ENCODE assay signal across 18 cellular contexts in genomic region chr12:73612571-73612970, GRCh38.
DNase-seq lines count a peak whose midpoint lies in the region; ATAC-seq and TF ChIP-seq lines count a peak whose summit lies in the region.
"Had no signal": no experiment of that assay in that cellular context is flagged by ENCODE, and none has a peak within 500 bp of the region (broad histone marks: within the 10 kb centered on the region; RNA-seq: fewer than 3 reads in every experiment).

No MANE protein-coding gene starts in this region.

- H3K4me1 ChIP-seq in PC-3 (ENCODE audit: insufficient read depth, low read length) (no peaks in the 10 kb centered on the region), heart left ventricle (no peaks in the 10 kb centered on the region)
- H3K4me1 ChIP-seq: BE2C had no signal

- H3K4me2 ChIP-seq in PC-3 (ENCODE audit: low read length) = no peak overlapping the region

- no peaks in the 10 kb centered on the region for H3K79me2 ChIP-seq in PC-3 (ENCODE audit: low read length)

- intact Hi-C loops in PC-3 (cut with micrococcal nuclease) (no loop called here), heart left ventricle (cut with DNase I) (no loop called here)

- BruUV-seq in PC-3 (replicated peaks; lab: Mats Ljungman, UMichigan) = no TSS peak

- DNase-seq in NCI-H1417 (lab: John Stamatoyannopoulos, UW) (peak in 2 of 3 experiments; percentile 5 to 22), NCI-H1417 treated with DMSO at 0.1 percent for 48 hours (lab: John Stamatoyannopoulos, UW) (no peak), PC-3 (peak; percentile 15), iPS-NIHi7 (ENCODE audit: extremely low spot score) (peak; percentile 10), heart left ventricle (no peak), DMS79 (lab: John Stamatoyannopoulos, UW) (no peak)
- no peak for DNase-seq in stimulated activated CD4-positive, alpha-beta T cell treated with anti-CD3 and anti-CD28 coated beads, Interleukin-4, amount 100 ng/mL, for 4 hours
- DNase-seq: BE2C; Calu3; CD4-positive, alpha-beta T cell; DMS79 treated with DMSO at 0.1 percent for 48 hours; HCEC 1CT; KBM-7; NCI-H1048; NCI-H69; SHP77 treated with DMSO at 0.1 percent for 48 hours had no signal

- TF ChIP-seq POLR2A in heart left ventricle (IDR thresholded peaks at IDR 0.05) = no peak

- no peak overlapping the region for H3K9ac ChIP-seq in PC-3 (ENCODE audit: low read length)

- H3K9me2 ChIP-seq in PC-3 (replicated peaks; ENCODE audit: low read length) = no peaks in the 10 kb centered on the region

- no peaks in the 10 kb centered on the region for H3F3A ChIP-seq in PC-3 (ENCODE audit: low read length, unreplicated experiment)

- ATAC-seq in PC-3 (no peak; the same call in 1 of the 2 replicates), heart left ventricle (no peak), GM21786 (IDR thresholded peaks at IDR 0.05; ENCODE audit: unreplicated experiment) (no peak)

- no peaks in the 10 kb centered on the region for H3K36me3 ChIP-seq in PC-3 (ENCODE audit: low read depth, low read length)
- no peaks in the 10 kb centered on the region for H3K36me3 ChIP-seq in heart left ventricle
- H3K36me3 ChIP-seq: BE2C had no signal

- H3K27ac ChIP-seq in PC-3 (ENCODE audit: low read length) (no peak overlapping the region), heart left ventricle (no peak overlapping the region)
- H3K27ac ChIP-seq: 22Rv1 had no signal

- H3K4me3 ChIP-seq in PC-3 (ENCODE audit: low read length) (no peak overlapping the region), heart left ventricle (no peak overlapping the region)

- H2AFZ ChIP-seq in PC-3 (ENCODE audit: low read length) = no peak overlapping the region

- POLR2A ChIA-PET in PC-3 (lab: Charles Lee; ENCODE audit: unreplicated experiment) = no interaction called here

- H3K9me3 ChIP-seq in PC-3 (ENCODE audit: low read length) (no peaks in the 10 kb centered on the region), heart left ventricle (peaks cover 0 to 8% (median 0%) of the 10 kb centered on the region in 12 donors)
- H3K9me3 ChIP-seq: BE2C had no signal

- no peaks in the 10 kb centered on the region for H4K20me1 ChIP-seq in PC-3 (ENCODE audit: low read length)

- H3K27me3 ChIP-seq in PC-3 (ENCODE audit: low read length) (no peaks in the 10 kb centered on the region), heart left ventricle (no peaks in the 10 kb centered on the region)
- H3K27me3 ChIP-seq: BE2C had no signal

- TF ChIP-seq CTCF in PC-3 (conservative IDR thresholded peaks at IDR 0.05; ENCODE audit: low read depth, low read length) (no peak), heart left ventricle (IDR thresholded peaks at IDR 0.05) (no peak)

- CTCF ChIA-PET in PC-3 (lab: Charles Lee) = no interaction called here

Comparison
In these comparisons a context has a peak if more than half of its experiments do, and no peak if none do; other contexts are left out.
1. DNase-seq: peak in NCI-H1417 (2 of 3), PC-3 (single experiment) and iPS-NIHi7 (single experiment); none in NCI-H1417 treated with DMSO at 0.1 percent for 48 hours (single experiment), heart left ventricle (0 of 5), stimulated activated CD4-positive, alpha-beta T cell treated with anti-CD3 and anti-CD28 coated beads, Interleukin-4, amount 100 ng/mL, for 4 hours (0 of 2) and DMS79 (single experiment).